ENCODE assay signal across 12 cellular contexts in genomic region chr1:145111674-145112073, GRCh38. TPM values are rescaled to one million over a fixed set of nuclear protein-coding genes. Genes with fewer than 3 reads are reported as not detected.
DNase-seq lines count a peak whose midpoint lies in the region; ATAC-seq, FAIRE-seq and TF ChIP-seq lines count a peak whose summit lies in the region.
"Not testable (repeated sequence)": the region's sequence is repeated elsewhere in the genome, so short reads cannot be mapped to it uniquely, and the experiment has no call there.
"Had no signal": no experiment of that assay in that cellular context is flagged by ENCODE, and none has a peak within 500 bp of the region (broad histone marks: within the 10 kb centered on the region; RNA-seq: fewer than 3 reads in every experiment).

No MANE protein-coding gene starts in this region.

- not testable (repeated sequence) for H3K9me2 ChIP-seq in HCT116 (ENCODE audit: insufficient read depth); OCI-LY7 (ENCODE audit: insufficient read depth, low read length)

- H3K9me3 ChIP-seq in A673 (ENCODE audit: low read depth, low read length, poor library complexity, severe bottlenecking); HCT116 (ENCODE audit: control insufficient read depth in 1 of 2, insufficient read depth in 1 of 2, low read depth in 1 of 2, low read length in 2 of 2); OCI-LY7 (ENCODE audit: low read length); Panc1 (ENCODE audit: control insufficient read depth, insufficient read depth, low read depth, low read length); K562 (replicated peaks; ENCODE audit: control insufficient read depth, insufficient read depth, low read depth, low read length); mammary epithelial cell (replicated peaks; ENCODE audit: insufficient read depth, low read length): not testable (repeated sequence)

- H3K9me1 ChIP-seq in K562 (ENCODE audit: control insufficient read depth, insufficient read depth, low read length), result not testable (repeated sequence)

- BruUV-seq in A673 (replicated peaks; lab: Mats Ljungman, UMichigan) (TSS peak; percentile 38), HCT116 (replicated peaks; lab: Mats Ljungman, UMichigan) (TSS peak; percentile 38), OCI-LY7 (replicated peaks; lab: Mats Ljungman, UMichigan) (TSS peak; percentile 55), Panc1 (replicated peaks; lab: Mats Ljungman, UMichigan) (TSS peak; percentile 54), K562 (replicated peaks; lab: Mats Ljungman, UMichigan) (TSS peak; percentile 41), mammary epithelial cell (replicated peaks; lab: Mats Ljungman, UMichigan) (TSS peak; percentile 41)

- CTCF ChIA-PET in A673 (lab: Charles Lee); HCT116 (lab: Charles Lee); OCI-LY7 (lab: Charles Lee; ENCODE audit: unreplicated experiment); Panc1 (lab: Charles Lee); K562 (lab: Yijun Ruan, JAX; ENCODE audit: low intra/inter-chr PET ratio); mammary epithelial cell (lab: Charles Lee; ENCODE audit: low non-redundant PET): not testable (repeated sequence)

- RAD21 ChIA-PET in HCT116 (lab: Charles Lee; ENCODE audit: low non-redundant PET in 1 of 2, low total read pairs in 2 of 2, uncharacterized antibody in 2 of 2, unreplicated experiment in 2 of 2), result not testable (repeated sequence)

- TF ChIP-seq POLR2A in HCT116 (IDR thresholded peaks at IDR 0.05; ENCODE audit: borderline replicate concordance, extremely low read depth, insufficient read depth, insufficient read length); K562 (conservative IDR thresholded peaks at IDR 0.05): not testable (repeated sequence)

- not testable (repeated sequence) for TF ChIP-seq RAD21 in HCT116 (IDR thresholded peaks at IDR 0.05; ENCODE audit: low read depth); K562 (CRISPR knock-in tag; conservative IDR thresholded peaks at IDR 0.05 in 1 of 2, IDR thresholded peaks at IDR 0.05 in 1 of 2)

- not testable (repeated sequence) for H4K20me1 ChIP-seq in HCT116 (ENCODE audit: insufficient read depth); OCI-LY7 (ENCODE audit: insufficient read depth, low read length); K562 (replicated peaks; ENCODE audit: control insufficient read depth, insufficient read depth, low read length); mammary epithelial cell (ENCODE audit: insufficient read depth, low read length)

- not testable (repeated sequence) for H3K79me2 ChIP-seq in HCT116 (ENCODE audit: insufficient read depth, low read length); OCI-LY7 (ENCODE audit: insufficient read depth, low read depth, low read length); K562 (ENCODE audit: control insufficient read depth, insufficient read depth, low read length); mammary epithelial cell (ENCODE audit: insufficient read depth, low read length)

- dilution Hi-C loops in mammary epithelial cell (cut with HindIII; ENCODE audit: low sequenced_read_pairs), result not testable (repeated sequence)

- H3K9ac ChIP-seq in HCT116 (ENCODE audit: low read length); K562 (ENCODE audit: insufficient read depth in 1 of 2, low read depth in 2 of 2, low read length in 2 of 2); mammary epithelial cell (ENCODE audit: insufficient read depth, low read length): not testable (repeated sequence)

- WGBS in K562 (ENCODE audit: insufficient coverage, low coverage, missing lambda C conversion rate), result no CpG with 5 or more reads among the region's 3 CpGs
- no CpG with 5 or more reads among the region's 3 CpGs for WGBS in mammary epithelial cell (ENCODE audit: low coverage, missing lambda C conversion rate)

- not testable (repeated sequence) for H3K4me2 ChIP-seq in HCT116 (ENCODE audit: low read length); OCI-LY7 (ENCODE audit: low read length); K562 (ENCODE audit: insufficient read depth, low read length); mammary epithelial cell (ENCODE audit: insufficient read depth, low read depth, low read length)

- POLR2A ChIA-PET in A673 (lab: Charles Lee; ENCODE audit: low non-redundant PET); HCT116 (lab: Charles Lee); OCI-LY7 (lab: Charles Lee); Panc1 (lab: Charles Lee); K562 (lab: Yijun Ruan, JAX): not testable (repeated sequence)

- H3K4me3 ChIP-seq in A673 (ENCODE audit: low read depth, low read length, poor library complexity, severe bottlenecking); HCT116 (replicated peaks in 1 of 2; ENCODE audit: low read depth in 1 of 2, low read length in 2 of 2); OCI-LY7 (ENCODE audit: low read depth, low read length, poor library complexity, severe bottlenecking); Panc1 (ENCODE audit: low read depth in 2 of 2, low read length in 2 of 2); K562; mammary epithelial cell (replicated peaks in 1 of 3; ENCODE audit: insufficient read depth in 1 of 3, low read depth in 2 of 3, low read length in 3 of 3): not testable (repeated sequence)

- not testable (repeated sequence) for H3K4me1 ChIP-seq in A673 (ENCODE audit: insufficient read depth, low read length, poor library complexity, severe bottlenecking); HCT116 (ENCODE audit: control insufficient read depth in 1 of 2, insufficient read depth in 2 of 2, low read length in 2 of 2); OCI-LY7 (ENCODE audit: insufficient read depth, low read length, poor library complexity, severe bottlenecking); Panc1 (ENCODE audit: control insufficient read depth, insufficient read depth, low read length); K562 (replicated peaks in 1 of 2; ENCODE audit: control insufficient read depth in 2 of 2, insufficient read depth in 2 of 2, low read length in 2 of 2); mammary epithelial cell (ENCODE audit: insufficient read depth, low read length)

- not testable (repeated sequence) for FAIRE-seq in K562 (lab: Jason Lieb, UNC)

- not testable (repeated sequence) for H2AFZ ChIP-seq in HCT116 (ENCODE audit: low read depth, low read length, poor library complexity, severe bottlenecking); OCI-LY7 (ENCODE audit: low read length); K562 (ENCODE audit: low read depth, low read length); mammary epithelial cell (ENCODE audit: low read depth, low read length)

- intact Hi-C loops in A673 (cut with micrococcal nuclease; ENCODE audit: unreplicated experiment); HCT116 (cut with micrococcal nuclease); OCI-LY7 (cut with micrococcal nuclease; ENCODE audit: unreplicated experiment); Panc1 (cut with micrococcal nuclease; ENCODE audit: unreplicated experiment); K562 (cut with micrococcal nuclease); mammary epithelial cell (cut with micrococcal nuclease): not testable (repeated sequence)

- ATAC-seq in HCT116, Panc1, K562: not testable (repeated sequence)
- ATAC-seq in omental fat pad (ENCODE audit: low FRiP score), result peak; percentile 79

- not testable (repeated sequence) for TF ChIP-seq EP300 in K562 (IDR thresholded peaks at IDR 0.05; ENCODE audit: low read length)

- TF ChIP-seq CTCF in A673 (conservative IDR thresholded peaks at IDR 0.05; ENCODE audit: low read depth, low read length); HCT116 (IDR thresholded peaks at IDR 0.05 in 2 of 3, conservative IDR thresholded peaks at IDR 0.05 in 1 of 3; ENCODE audit: borderline replicate concordance in 1 of 3, insufficient read depth in 1 of 3, low read depth in 2 of 3, low read length in 2 of 3); OCI-LY7 (conservative IDR thresholded peaks at IDR 0.05; ENCODE audit: low read length); Panc1 (IDR thresholded peaks at IDR 0.05); K562 (IDR thresholded peaks at IDR 0.05 in 2 of 3, conservative IDR thresholded peaks at IDR 0.05 in 1 of 3; ENCODE audit: insufficient read depth in 2 of 3, low read depth in 1 of 3, low read length in 3 of 3); mammary epithelial cell (conservative IDR thresholded peaks at IDR 0.05 in 1 of 2, IDR thresholded peaks at IDR 0.05 in 1 of 2; ENCODE audit: extremely low read depth in 1 of 2, insufficient read depth in 1 of 2, low read depth in 1 of 2, low read length in 2 of 2); omental fat pad (IDR thresholded peaks at IDR 0.05): not testable (repeated sequence)

- H3K36me3 ChIP-seq in A673 (ENCODE audit: insufficient read depth, low read length, poor library complexity, severe bottlenecking); HCT116 (ENCODE audit: control insufficient read depth in 1 of 2, insufficient read depth in 2 of 2, low read length in 2 of 2); OCI-LY7 (ENCODE audit: insufficient read depth, low read length); Panc1 (ENCODE audit: control insufficient read depth, insufficient read depth, low read length); K562 (ENCODE audit: control insufficient read depth, insufficient read depth, low read length); mammary epithelial cell (ENCODE audit: insufficient read depth, low read length): not testable (repeated sequence)

- in situ Hi-C loops in Panc1 (cut with HindIII; ENCODE audit: low pct_unique_long_range_greater_than_20kb, low sequenced_read_pairs); K562 (cut with MboI); mammary epithelial cell (cut with MboI; ENCODE audit: low sequenced_read_pairs in 2 of 2): not testable (repeated sequence)

- not testable (repeated sequence) for DNase-seq in A673 (ENCODE audit: low spot score); HCT116 (ENCODE audit: low read depth, low spot score); OCI-LY7 (ENCODE audit: low spot score); Panc1 (ENCODE audit: low read depth, low spot score); K562 (ENCODE audit: extremely low read depth in 1 of 4, low spot score in 3 of 4); mammary epithelial cell; omental fat pad (ENCODE audit: low spot score)

- not testable (repeated sequence) for H3K27me3 ChIP-seq in A673 (replicated peaks; ENCODE audit: insufficient read depth, low read depth, low read length, poor library complexity); HCT116 (ENCODE audit: insufficient read depth, low read length); Panc1 (ENCODE audit: control insufficient read depth, insufficient read depth, low read length); K562 (ENCODE audit: control insufficient read depth in 2 of 2, insufficient read depth in 2 of 2, low read length in 2 of 2); mammary epithelial cell (ENCODE audit: insufficient read depth, low read length)

- H3K27ac ChIP-seq in A673 (ENCODE audit: low read depth, low read length, poor library complexity, severe bottlenecking); HCT116 (ENCODE audit: low read depth, low read length); OCI-LY7 (ENCODE audit: low read depth, low read length, poor library complexity, severe bottlenecking); Panc1 (ENCODE audit: low read length); K562 (ENCODE audit: extremely low read depth, low read depth, low read length); mammary epithelial cell (ENCODE audit: insufficient read depth, low read depth, low read length): not testable (repeated sequence)

RNA-seq across cellular contexts. Expression of gene FAM72D, which starts 15.9 kb away (rescaled TPM):
- total RNA-seq in A673 (2021) (8.6 and 11.9 TPM in 2 replicates), HCT116 (2021; ENCODE audit: unreplicated experiment) (16.3 TPM), OCI-LY7 (2022) (44.5 and 58.9 TPM in 2 replicates), Panc1 (2021; ENCODE audit: unreplicated experiment) (12.8 TPM), K562 (2014; rRNA removed) (15.1 and 16.8 TPM in 2 replicates), K562 (2014; rRNA removed; fragmentation: Illumina TruSeq; extraction: Trizol) (20.1 and 20.8 TPM in 2 replicates), K562 (2015; rRNA removed; fragmentation: Illumina TruSeq; extraction: Trizol) (16.1 and 21.3 TPM in 2 replicates), K562 (2021) (14.9 and 15.8 TPM in 2 replicates), mammary epithelial cell (1 to 10 TPM in 1 of 2 donors, under 1 TPM in 1; 0.33 to 4.0 TPM), omental fat pad (under 1 TPM; 0.24 to 0.47 (median 0.31) TPM)
- 10.4 and 15.0 TPM in 2 replicates for polyA plus RNA-seq in HCT116 (2012)
- total RNA-seq in OCI-LY7 (2014; rRNA removed; shearing (Covaris generic)), result 14.4 and 21.3 TPM in 2 replicates
- polyA plus RNA-seq in Panc1 (2012; ENCODE audit: insufficient read length), result 2.9 TPM
- total RNA-seq in K562 (2011; cell fraction: chromatin; rRNA removed; ENCODE audit: low replicate concordance), result 5.0 and 10.1 TPM in 2 replicates
- 6.2 and 7.7 TPM in 2 replicates for total RNA-seq in K562 (2011; cell fraction: nucleolus; rRNA removed)
- total RNA-seq in K562 (2011; cell fraction: nucleoplasm; rRNA removed), result 8.4 and 14.0 TPM in 2 replicates
- polyA plus RNA-seq in K562 (2011; rRNA removed) (26.3 and 33.7 TPM in 2 replicates), K562 (2014; fragmentation: Illumina TruSeq; extraction: Trizol) (29.3 and 36.5 TPM in 2 replicates), K562 (2014; fragmentation: Nextera tagmentation; extraction: Ambion mirVana) (1 to 10 TPM; 5.5 to 7.3 TPM), K562 (2014; rRNA removed) (21.4 and 24.1 TPM in 2 replicates), mammary epithelial cell (2.5 TPM)
- polyA plus RNA-seq in K562 (2011; cell fraction: cytosol; rRNA removed), result 6.0 and 13.7 TPM in 2 replicates
- 7.6 and 11.5 TPM in 2 replicates for polyA plus RNA-seq in K562 (2011; cell fraction: nucleus; rRNA removed)
- polyA plus RNA-seq in K562 (2012), result 15.6 and 17.9 TPM in 2 replicates
- 16.9 and 18.7 TPM in 2 replicates for polyA minus RNA-seq in K562 (2011; rRNA and poly(A)+ RNA removed)
- 5.9 and 8.4 TPM in 2 replicates for polyA minus RNA-seq in K562 (2011; cell fraction: cytosol; rRNA and poly(A)+ RNA removed)
- 3.8 and 7.3 TPM in 2 replicates for polyA minus RNA-seq in K562 (2011; cell fraction: nucleus; rRNA and poly(A)+ RNA removed)
- polyA minus RNA-seq in mammary epithelial cell, result 0.98 TPM
- total RNA-seq: CD4-positive, alpha-beta memory T cell; CD4-positive, alpha-beta T cell; CD4-positive, CD25-positive, alpha-beta regulatory T cell; CD8-positive, alpha-beta T cell had no signal
- polyA plus RNA-seq: CD4-positive, alpha-beta memory T cell; CD8-positive, alpha-beta memory T cell had no signal

RNA-seq across cellular contexts. Expression of gene SRGAP2B, which starts 16.5 kb away (rescaled TPM):
- 72.2 and 72.9 TPM in 2 replicates for total RNA-seq in A673 (2021)
- total RNA-seq in HCT116 (2021; ENCODE audit: unreplicated experiment), result 31.2 TPM
- polyA plus RNA-seq in HCT116 (2012), result 19.1 and 20.2 TPM in 2 replicates
- total RNA-seq in OCI-LY7 (2014; rRNA removed; shearing (Covaris generic)), result 17.7 and 22.1 TPM in 2 replicates
- total RNA-seq in OCI-LY7 (2022), result 36.5 and 46.7 TPM in 2 replicates
- total RNA-seq in Panc1 (2021; ENCODE audit: unreplicated experiment), result 42.4 TPM
- 13.9 TPM for polyA plus RNA-seq in Panc1 (2012; ENCODE audit: insufficient read length)
- 14.0 and 15.7 TPM in 2 replicates for total RNA-seq in K562 (2011; cell fraction: chromatin; rRNA removed; ENCODE audit: low replicate concordance)
- total RNA-seq in K562 (2011; cell fraction: nucleolus; rRNA removed), result 10.8 and 12.5 TPM in 2 replicates
- total RNA-seq in K562 (2011; cell fraction: nucleoplasm; rRNA removed), result 8.0 and 12.3 TPM in 2 replicates
- total RNA-seq in K562 (2014; rRNA removed), result 4.0 and 5.2 TPM in 2 replicates
- 3.6 and 4.6 TPM in 2 replicates for total RNA-seq in K562 (2014; rRNA removed; fragmentation: Illumina TruSeq; extraction: Trizol)
- 3.2 and 3.9 TPM in 2 replicates for total RNA-seq in K562 (2015; rRNA removed; fragmentation: Illumina TruSeq; extraction: Trizol)
- total RNA-seq in K562 (2021), result 16.3 and 17.6 TPM in 2 replicates
- 4.0 and 6.8 TPM in 2 replicates for polyA plus RNA-seq in K562 (2011; rRNA removed)
- 2.8 and 4.3 TPM in 2 replicates for polyA plus RNA-seq in K562 (2011; cell fraction: cytosol; rRNA removed)
- polyA plus RNA-seq in K562 (2011; cell fraction: nucleus; rRNA removed), result 4.6 and 10.0 TPM in 2 replicates
- polyA plus RNA-seq in K562 (2012), result 4.6 and 6.1 TPM in 2 replicates
- 3.2 and 4.6 TPM in 2 replicates for polyA plus RNA-seq in K562 (2014; fragmentation: Illumina TruSeq; extraction: Trizol)
- 1 to 10 TPM; 4.3 to 5.4 TPM for polyA plus RNA-seq in K562 (2014; fragmentation: Nextera tagmentation; extraction: Ambion mirVana)
- 2.5 and 2.8 TPM in 2 replicates for polyA plus RNA-seq in K562 (2014; rRNA removed)
- polyA minus RNA-seq in K562 (2011; rRNA and poly(A)+ RNA removed), result 9.4 and 10.9 TPM in 2 replicates
- 5.2 and 13.7 TPM in 2 replicates for polyA minus RNA-seq in K562 (2011; cell fraction: cytosol; rRNA and poly(A)+ RNA removed)
- 10.2 and 14.6 TPM in 2 replicates for polyA minus RNA-seq in K562 (2011; cell fraction: nucleus; rRNA and poly(A)+ RNA removed)
- 10 to 100 TPM; 22.7 to 44.9 TPM for total RNA-seq in mammary epithelial cell
- 9.7 TPM for polyA plus RNA-seq in mammary epithelial cell
- 20.0 TPM for polyA minus RNA-seq in mammary epithelial cell
- 10 to 100 TPM; 11.2 to 58.5 (median 19.2) TPM for total RNA-seq in omental fat pad
